1 cellular context compared by ENCODE assay signal in genomic region chr13:99053636-99054233, GRCh38.
TF ChIP-seq lines count a peak whose summit lies in the region.

No MANE protein-coding gene starts in this region.

TF ChIP-seq in K562, 482 proteins besides CTCF, POLR2A, EP300 and RAD21 (continued from another document and continues in another):
- TF ChIP-seq, protein P1, sequence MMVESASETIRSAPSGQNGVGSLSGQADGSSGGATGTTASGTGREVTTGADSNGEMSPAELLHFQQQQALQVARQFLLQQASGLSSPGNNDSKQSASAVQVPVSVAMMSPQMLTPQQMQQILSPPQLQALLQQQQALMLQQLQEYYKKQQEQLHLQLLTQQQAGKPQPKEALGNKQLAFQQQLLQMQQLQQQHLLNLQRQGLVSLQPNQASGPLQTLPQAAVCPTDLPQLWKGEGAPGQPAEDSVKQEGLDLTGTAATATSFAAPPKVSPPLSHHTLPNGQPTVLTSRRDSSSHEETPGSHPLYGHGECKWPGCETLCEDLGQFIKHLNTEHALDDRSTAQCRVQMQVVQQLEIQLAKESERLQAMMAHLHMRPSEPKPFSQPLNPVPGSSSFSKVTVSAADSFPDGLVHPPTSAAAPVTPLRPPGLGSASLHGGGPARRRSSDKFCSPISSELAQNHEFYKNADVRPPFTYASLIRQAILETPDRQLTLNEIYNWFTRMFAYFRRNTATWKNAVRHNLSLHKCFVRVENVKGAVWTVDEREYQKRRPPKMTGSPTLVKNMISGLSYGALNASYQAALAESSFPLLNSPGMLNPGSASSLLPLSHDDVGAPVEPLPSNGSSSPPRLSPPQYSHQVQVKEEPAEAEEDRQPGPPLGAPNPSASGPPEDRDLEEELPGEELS (CRISPR knock-in tag; IDR thresholded peaks at IDR 0.05; ENCODE audit: borderline replicate concordance), result no peak
- TF ChIP-seq DNMT1 (IDR thresholded peaks at IDR 0.05) (no peak), UBTF (IDR thresholded peaks at IDR 0.05; ENCODE audit: borderline replicate concordance in 1 of 2, low read depth in 2 of 2, low read length in 2 of 2) (no peak), CBFB (CRISPR knock-in tag; IDR thresholded peaks at IDR 0.05) (0 out of 2 replicates have a peak, but pooled peaks have one; percentile 44), HDAC8 (tag; IDR thresholded peaks at IDR 0.05) (no peak), ATF3 (IDR thresholded peaks at IDR 0.05) (no peak), ATF3 (CRISPR knock-in tag; conservative IDR thresholded peaks at IDR 0.05) (no peak), MYBL2 (IDR thresholded peaks at IDR 0.05; ENCODE audit: low read depth) (no peak), MYBL2 (CRISPR knock-in tag; IDR thresholded peaks at IDR 0.05; ENCODE audit: borderline replicate concordance) (no peak), ZNF175 (CRISPR knock-in tag; IDR thresholded peaks at IDR 0.05; ENCODE audit: low read depth) (no peak), DDX20 (tag; IDR thresholded peaks at IDR 0.05; ENCODE audit: low read depth) (no peak), MAFK (IDR thresholded peaks at IDR 0.05; ENCODE audit: low read length) (no peak), ARID4B (CRISPR knock-in tag; IDR thresholded peaks at IDR 0.05) (no peak), NR4A1 (CRISPR knock-in tag; IDR thresholded peaks at IDR 0.05) (no peak), NR4A1 (tag; IDR thresholded peaks at IDR 0.05) (no peak), ATF6 (CRISPR knock-in tag; IDR thresholded peaks at IDR 0.05) (no peak), HDGF (IDR thresholded peaks at IDR 0.05) (no peak), HNRNPLL (IDR thresholded peaks at IDR 0.05; ENCODE audit: low read depth, low read length, poor library complexity, severe bottlenecking) (no peak), FOSL1 (tag; conservative IDR thresholded peaks at IDR 0.05) (peak; percentile 65), SNIP1 (IDR thresholded peaks at IDR 0.05; ENCODE audit: low read depth) (no peak), HMGXB4 (CRISPR knock-in tag; IDR thresholded peaks at IDR 0.05) (no peak), TAF1 (IDR thresholded peaks at IDR 0.05; ENCODE audit: control insufficient read depth, extremely low read depth, insufficient read depth, low read length, severe bottlenecking) (peak; percentile 42), BMI1 (IDR thresholded peaks at IDR 0.05; ENCODE audit: low read length) (no peak), ZBTB5 (IDR thresholded peaks at IDR 0.05) (no peak), MLLT1 (IDR thresholded peaks at IDR 0.05) (peak in 1 of 2 experiments; percentile 96; a peak in 2 of 4 replicates), NR3C1 (CRISPR knock-in tag; IDR thresholded peaks at IDR 0.05) (no peak), E2F8 (IDR thresholded peaks at IDR 0.05; ENCODE audit: low read depth, partially characterized antibody) (peak; percentile 65), ZNF830 (CRISPR knock-in tag; IDR thresholded peaks at IDR 0.05) (no peak), COPS2 (conservative IDR thresholded peaks at IDR 0.05) (no peak), TAL1 (IDR thresholded peaks at IDR 0.05) (peak; percentile 97)
- TF ChIP-seq, protein P2, sequence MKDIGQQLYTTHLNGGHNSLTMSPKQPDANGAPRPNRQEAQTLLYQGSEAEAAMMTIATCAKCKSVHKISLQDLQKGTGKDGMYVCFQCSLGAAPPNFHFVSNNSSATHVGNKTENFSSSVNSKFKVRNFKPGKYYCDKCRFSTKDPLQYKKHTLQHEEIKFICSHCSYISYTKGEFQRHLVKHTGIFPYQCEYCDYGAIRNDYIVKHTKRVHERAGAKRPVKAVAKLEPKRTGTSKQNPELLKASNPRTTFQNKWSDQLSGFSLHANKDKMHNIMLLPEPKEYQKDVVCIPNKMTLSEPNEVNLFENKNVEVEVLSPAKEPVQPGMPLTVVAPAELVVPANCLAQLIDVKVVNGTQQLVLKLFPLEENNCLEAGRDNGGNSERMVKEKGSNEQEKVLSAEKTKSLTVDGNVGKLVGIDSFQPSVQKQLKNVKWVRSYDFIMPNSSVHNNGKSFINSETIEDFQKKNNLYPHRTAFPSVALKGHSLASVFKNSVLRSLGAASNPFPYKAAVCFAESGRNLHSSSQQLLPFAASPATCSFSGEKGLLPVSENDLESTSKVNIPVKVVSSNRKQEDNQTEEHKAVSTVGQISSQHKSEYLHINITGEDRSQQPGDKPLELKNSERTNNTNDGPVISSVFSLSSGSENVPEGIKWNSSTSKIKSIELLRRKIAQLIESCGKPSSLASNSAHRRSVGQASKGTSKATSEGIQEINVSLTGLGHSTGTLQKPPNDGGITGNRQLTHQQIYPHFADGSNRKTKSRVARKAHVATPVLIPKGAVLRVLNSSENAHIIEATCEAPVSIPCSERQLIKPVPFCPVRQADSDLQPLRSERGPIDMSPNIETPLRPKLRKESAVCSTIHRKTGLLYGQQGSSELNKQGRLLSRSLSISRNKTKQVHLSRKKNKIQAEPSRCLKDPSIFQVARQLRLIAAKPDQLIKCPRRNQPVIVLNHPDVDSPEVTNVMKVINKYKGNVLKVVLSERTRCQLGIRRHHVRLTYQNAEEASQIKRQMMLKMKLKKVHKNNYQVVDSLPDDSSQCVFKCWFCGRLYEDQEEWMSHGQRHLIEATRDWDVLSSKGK (CRISPR knock-in tag; IDR thresholded peaks at IDR 0.05), result no peak
